ENCODE assay signal across 8 cellular contexts in the genomic region with DNA sequence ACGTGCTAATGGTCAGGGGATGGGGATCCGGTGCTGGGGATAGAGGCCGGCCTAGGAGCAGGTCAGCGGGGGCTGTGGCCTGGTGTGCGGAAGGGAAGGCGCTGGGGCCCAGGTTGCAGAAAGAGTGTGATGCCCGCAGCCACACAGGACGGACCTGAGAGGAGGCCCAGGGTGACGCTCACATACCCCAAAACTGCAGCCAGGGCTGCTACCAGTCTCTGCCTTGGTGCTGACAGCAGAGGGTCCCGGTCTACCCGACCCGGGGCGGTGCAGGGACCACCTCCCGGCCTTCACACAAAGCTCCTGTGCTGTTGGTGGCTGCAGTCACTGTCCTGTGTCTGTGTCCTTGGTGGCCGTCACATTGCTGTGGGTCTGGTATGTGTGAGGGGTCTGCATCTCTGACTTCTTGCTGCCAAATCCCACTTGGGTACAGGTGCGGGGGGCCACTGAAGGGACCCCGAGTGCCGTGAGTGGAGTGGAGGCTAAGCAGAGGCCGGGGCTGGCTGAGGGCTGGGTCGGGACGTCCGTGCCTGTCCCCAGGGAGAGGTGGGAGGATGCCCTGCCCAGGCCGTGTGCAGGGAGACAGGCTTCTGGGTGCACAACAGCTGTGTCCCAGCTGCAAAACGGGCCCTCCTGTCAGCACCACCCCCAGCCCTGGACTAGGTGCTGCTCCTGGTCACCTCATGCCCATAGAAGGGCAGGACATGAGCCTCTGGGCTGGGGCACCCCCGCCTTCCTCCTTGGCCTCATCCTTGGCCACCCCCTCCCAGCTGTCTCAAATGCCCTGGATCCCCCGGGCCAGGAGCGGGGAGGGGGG. TPM values are rescaled to one million over a fixed set of nuclear protein-coding genes. Genes with fewer than 3 reads are reported as not detected.
DNase-seq lines count a peak whose midpoint lies in the region; ATAC-seq, FAIRE-seq and TF ChIP-seq lines count a peak whose summit lies in the region.

No MANE protein-coding gene starts in this region.

- no peak overlapping the region for H3K27ac ChIP-seq in PC-9

- no peaks in the 10 kb centered on the region for H3K79me2 ChIP-seq in PC-9 (ENCODE audit: low read depth)

- no peaks in the 10 kb centered on the region for H3K27me3 ChIP-seq in PC-9 (ENCODE audit: insufficient read depth, low read depth)

- H3K27ac Mint-ChIP-seq in naive B cell: peak overlapping the region in 4 of 6 donors; percentile 75 to 98 (median 98)

- H3K9me2 ChIP-seq in PC-9 (ENCODE audit: insufficient read depth): no peaks in the 10 kb centered on the region

- DNase-seq in GM12892 (ENCODE audit: insufficient read length) (peak; percentile 79), naive B cell (no peak), PC-9 (no peak), GM19240 (ENCODE audit: insufficient read length, low spot score) (no peak), NCI-H446 treated with DMSO at 0.1 percent for 48 hours (lab: John Stamatoyannopoulos, UW) (no peak), HuH-7 (ENCODE audit: low spot score) (no peak)

- CTCF ChIA-PET in PC-9 (lab: Charles Lee): no interaction called here

- FAIRE-seq in GM12892 (lab: Jason Lieb, UNC): peak; percentile 100

- POLR2A ChIA-PET in PC-9 (lab: Charles Lee; ENCODE audit: unreplicated experiment): interaction anchor here (0.6 kb wide), 1 partner anchor 40 kb away, joined by 3 read pairs; no protein-coding TSS in a partner anchor

- no peak for TF ChIP-seq CTCF in PC-9 (conservative IDR thresholded peaks at IDR 0.05)

- no peak overlapping the region for H3K4me3 ChIP-seq in PC-9

- H3F3A ChIP-seq in PC-9 (ENCODE audit: insufficient read depth, low read depth): no peaks in the 10 kb centered on the region

- intact Hi-C loops in PC-9 (cut with micrococcal nuclease; ENCODE audit: unreplicated experiment): no loop called here

- BruUV-seq in PC-9 (replicated peaks; lab: Mats Ljungman, UMichigan): no TSS peak

- H3K27me3 Mint-ChIP-seq in naive B cell: no peaks in the 10 kb centered on the region

- peak; percentile 53 for TF ChIP-seq POLR2A in GM12892 (IDR thresholded peaks at IDR 0.05; ENCODE audit: low read depth, low read length)

- H4K20me1 ChIP-seq in PC-9 (ENCODE audit: insufficient read depth): no peaks in the 10 kb centered on the region

- H3K36me3 ChIP-seq in PC-9 (ENCODE audit: low read depth): no peaks in the 10 kb centered on the region

- H3K4me1 ChIP-seq in PC-9 (replicated peaks; ENCODE audit: insufficient read depth): no peaks in the 10 kb centered on the region

- no peak overlapping the region for H3K4me2 ChIP-seq in PC-9

- H2AFZ ChIP-seq in PC-9: no peak overlapping the region

- no peaks in the 10 kb centered on the region for H3K9me3 Mint-ChIP-seq in naive B cell

- H3K36me3 Mint-ChIP-seq in naive B cell: peaks cover 0 to 8% of the 10 kb centered on the region in 2 donors

- no peaks in the 10 kb centered on the region for H3K9me3 ChIP-seq in PC-9 (ENCODE audit: insufficient read depth, low read depth)

- peak overlapping the region; percentile 92 to 100 (median 99) for H3K4me3 Mint-ChIP-seq in naive B cell

- peaks cover 48 to 68% (median 52%) of the 10 kb centered on the region in 3 donors for H3K4me1 Mint-ChIP-seq in naive B cell

- ATAC-seq in GM21423 (IDR thresholded peaks at IDR 0.05; ENCODE audit: unreplicated experiment) (peak; percentile 20), HG03575 (IDR thresholded peaks at IDR 0.05; ENCODE audit: extremely low read depth, insufficient number of reproducible peaks, low FRiP score, unreplicated experiment) (peak; percentile 0), naive B cell (ENCODE audit: low read depth in 2 of 2) (no peak)

RNA-seq across cellular contexts. Expression of gene LSP1, which starts 1.5 kb away (rescaled TPM):
- polyA plus RNA-seq in GM12892 (2012; ENCODE audit: missing spikeins): 302 TPM
- 100 to 1,000 TPM; 342 to 587 (median 422) TPM for polyA plus RNA-seq in naive B cell (ENCODE audit: low read depth in 6 of 6)
- 2.5 and 2.6 TPM in 2 replicates for total RNA-seq in PC-9 (2021)

RNA-seq across cellular contexts. Expression of gene TNNI2, which starts 15.6 kb away (rescaled TPM):
- 0.76 TPM for polyA plus RNA-seq in GM12892 (2012; ENCODE audit: missing spikeins)
- 10 to 100 TPM in 2 of 6 donors, 1 to 10 TPM in 4; 3.9 to 12.2 (median 7.2) TPM for polyA plus RNA-seq in naive B cell (ENCODE audit: low read depth in 6 of 6)
- total RNA-seq in PC-9 (2021): 4.9 and 7.8 TPM in 2 replicates

RNA-seq across cellular contexts. Expression of gene SYT8, which starts 19.6 kb away (rescaled TPM):
- polyA plus RNA-seq in GM12892 (2012; ENCODE audit: missing spikeins): 0.38 TPM
- not detected for polyA plus RNA-seq in naive B cell (ENCODE audit: low read depth in 6 of 6)
- total RNA-seq in PC-9 (2021): 8.9 and 12.1 TPM in 2 replicates

RNA-seq across cellular contexts. Expression of gene PRR33, which starts 37.4 kb away (rescaled TPM):
- polyA plus RNA-seq in GM12892 (2012; ENCODE audit: missing spikeins): 2.0 TPM
- polyA plus RNA-seq in naive B cell (ENCODE audit: low read depth in 6 of 6): under 1 TPM in 4 of 6 donors, not detected in 2; 0.08 to 0.44 (median 0.16) TPM
- total RNA-seq in PC-9 (2021): not detected in 2 replicates

Comparison
In these comparisons a context has a peak if more than half of its experiments do, and no peak if none do; other contexts are left out.
1. ATAC-seq: peak in GM21423 (single experiment) and HG03575 (single experiment); none in naive B cell (0 of 2).